1 cellular context compared by ENCODE assay signal in genomic region chr1:223707270-223708000, GRCh38.
TF ChIP-seq lines count a peak whose summit lies in the region.

No MANE protein-coding gene starts in this region.

TF ChIP-seq in GM23338, 12 proteins besides CTCF, POLR2A, EP300 and RAD21 (continued from another document):
- no peak for TF ChIP-seq REST (IDR thresholded peaks at IDR 0.05; ENCODE audit: unreplicated experiment)
- no peak for TF ChIP-seq ZNF114 (CRISPR knock-in tag; IDR thresholded peaks at IDR 0.05)
